ENCODE assay signal across 15 cellular contexts in genomic region chr11:114301927-114302326, GRCh38. TPM values are rescaled to one million over a fixed set of nuclear protein-coding genes. Genes with fewer than 3 reads are reported as not detected.
DNase-seq lines count a peak whose midpoint lies in the region; ATAC-seq and TF ChIP-seq lines count a peak whose summit lies in the region.
"Had no signal": no experiment of that assay in that cellular context is flagged by ENCODE, and none has a peak within 500 bp of the region (broad histone marks: within the 10 kb centered on the region; RNA-seq: fewer than 3 reads in every experiment).

No MANE protein-coding gene starts in this region.

- H3K4me1 Mint-ChIP-seq in MCF 10A (ENCODE audit: insufficient read depth, unreplicated experiment): peaks cover 30% of the 10 kb centered on the region

- H3K4me3 Mint-ChIP-seq in MCF 10A (ENCODE audit: unreplicated experiment): peak overlapping the region; percentile 78

- H3K36me3 ChIP-seq in mammary epithelial cell (ENCODE audit: insufficient read depth, low read length): peaks cover 8% of the 10 kb centered on the region
- H3K36me3 ChIP-seq in gastrocnemius medialis: peaks cover 0 to 32% of the 10 kb centered on the region in 2 donors
- no peaks in the 10 kb centered on the region for H3K36me3 ChIP-seq in PC-3 (ENCODE audit: low read depth, low read length)
- H3K36me3 ChIP-seq: HAP-1 had no signal

- no peaks in the 10 kb centered on the region for H3K27me3 Mint-ChIP-seq in MCF 10A (ENCODE audit: insufficient read depth, unreplicated experiment)

- H3K27ac ChIP-seq in mammary epithelial cell (ENCODE audit: insufficient read depth, low read depth, low read length): no peak overlapping the region
- H3K27ac ChIP-seq in gastrocnemius medialis: peak overlapping the region in 1 of 4 donors; percentile 6
- no peak overlapping the region for H3K27ac ChIP-seq in PC-3 (ENCODE audit: low read length)
- H3K27ac ChIP-seq: 22Rv1 had no signal

- H4K20me1 ChIP-seq in mammary epithelial cell (ENCODE audit: insufficient read depth, low read length) (no peaks in the 10 kb centered on the region), PC-3 (ENCODE audit: low read length) (no peaks in the 10 kb centered on the region)

- no peak for ATAC-seq in gastrocnemius medialis
- no peak for ATAC-seq in PC-3

- H3K9me2 ChIP-seq in PC-3 (replicated peaks; ENCODE audit: low read length): no peaks in the 10 kb centered on the region

- no peaks in the 10 kb centered on the region for H3K27me3 ChIP-seq in mammary epithelial cell (ENCODE audit: insufficient read depth, low read length)
- no peaks in the 10 kb centered on the region for H3K27me3 ChIP-seq in gastrocnemius medialis
- no peaks in the 10 kb centered on the region for H3K27me3 ChIP-seq in PC-3 (ENCODE audit: low read length)

- POLR2A ChIA-PET in MCF 10A (lab: Yijun Ruan, JAX) (interaction anchor here (1.0 to 5.2 kb wide), 6 partner anchors 10 to 241 kb away, joined by 3 to 56 read pairs (median 12); partner anchors contain the start of genes C11orf71 and RBM7), PC-3 (lab: Charles Lee; ENCODE audit: unreplicated experiment) (no interaction called here)

- CTCF ChIA-PET in MCF 10A (lab: Yijun Ruan, JAX) (interaction anchor here (0.6 kb wide), 1 partner anchor 435 kb away, joined by 3 read pairs; no protein-coding TSS in a partner anchor), mammary epithelial cell (lab: Charles Lee; ENCODE audit: low non-redundant PET) (no interaction called here), PC-3 (lab: Charles Lee) (no interaction called here)

- peaks cover 97% of the 10 kb centered on the region for H3K36me3 Mint-ChIP-seq in MCF 10A (ENCODE audit: insufficient read depth, unreplicated experiment)

- DNase-seq in MCF 10A (ENCODE audit: unreplicated experiment) (no peak), mammary epithelial cell (no peak), epithelial cell of proximal tubule (ENCODE audit: low read depth) (no peak), gastrocnemius medialis (no peak), foreskin melanocyte (no peak), GM03348 (ENCODE audit: low spot score) (no peak), PC-3 (no peak)
- DNase-seq in stimulated activated naive CD4-positive, alpha-beta T cell treated with Interleukin-2 at 50 U/mL for 16 hours (lab: John Stamatoyannopoulos, UW): no peak
- DNase-seq: DMS53, NCI-H1436, NCI-H2029 treated with DMSO at 0.1 percent for 48 hours, NCI-H524, SIG-M5 had no signal

- dilution Hi-C loops in mammary epithelial cell (cut with HindIII; ENCODE audit: low sequenced_read_pairs): no loop called here

- H3K79me2 ChIP-seq in mammary epithelial cell (ENCODE audit: insufficient read depth, low read length) (peaks cover 77% of the 10 kb centered on the region), PC-3 (ENCODE audit: low read length) (no peaks in the 10 kb centered on the region)

- in situ Hi-C loops in mammary epithelial cell (cut with MboI; ENCODE audit: low sequenced_read_pairs in 2 of 2) (no loop called here), gastrocnemius medialis (cut with MboI; ENCODE audit: low sequenced_read_pairs in 4 of 4) (no loop called here)

- no TSS peak for BruUV-seq in MCF 10A (replicated peaks; lab: Mats Ljungman, UMichigan)
- BruUV-seq in mammary epithelial cell (replicated peaks; lab: Mats Ljungman, UMichigan): no TSS peak
- BruUV-seq in PC-3 (replicated peaks; lab: Mats Ljungman, UMichigan): no TSS peak

- peaks cover 3% of the 10 kb centered on the region for H3F3A ChIP-seq in PC-3 (ENCODE audit: low read length, unreplicated experiment)

- no peak overlapping the region for H2AFZ ChIP-seq in mammary epithelial cell (ENCODE audit: low read depth, low read length)
- H2AFZ ChIP-seq in PC-3 (ENCODE audit: low read length): no peak overlapping the region

- intact Hi-C loops in MCF 10A (cut with micrococcal nuclease): no loop called here
- intact Hi-C loops in mammary epithelial cell (cut with micrococcal nuclease): no loop called here
- intact Hi-C loops in gastrocnemius medialis (cut with DNase I; ENCODE audit: low total_unique reads): no loop called here
- intact Hi-C loops in PC-3 (cut with micrococcal nuclease): no loop called here

- H3K4me2 ChIP-seq in mammary epithelial cell (ENCODE audit: insufficient read depth, low read depth, low read length) (no peak overlapping the region), PC-3 (ENCODE audit: low read length) (no peak overlapping the region)

- TF ChIP-seq POLR2A in gastrocnemius medialis (IDR thresholded peaks at IDR 0.05): no peak

- H3K9me3 ChIP-seq in mammary epithelial cell (replicated peaks; ENCODE audit: insufficient read depth, low read length) (peaks cover 6% of the 10 kb centered on the region), gastrocnemius medialis (peaks cover 0 to 3% (median 0%) of the 10 kb centered on the region in 3 donors), PC-3 (ENCODE audit: low read length) (0 out of 2 replicates have a peak, but pooled peaks cover 4% of the 10 kb centered on the region)
- H3K9me3 ChIP-seq: HAP-1 had no signal

- H3K9me3 Mint-ChIP-seq in MCF 10A (ENCODE audit: unreplicated experiment): peaks cover 15% of the 10 kb centered on the region

- peaks cover 17% of the 10 kb centered on the region for H3K4me1 ChIP-seq in mammary epithelial cell (ENCODE audit: insufficient read depth, low read length)
- H3K4me1 ChIP-seq in gastrocnemius medialis: peaks cover 4 to 7% of the 10 kb centered on the region in 2 donors
- peaks cover 3% of the 10 kb centered on the region for H3K4me1 ChIP-seq in PC-3 (ENCODE audit: insufficient read depth, low read length)
- H3K4me1 ChIP-seq: HAP-1 had no signal

- TF ChIP-seq CTCF in MCF 10A (IDR thresholded peaks at IDR 0.05; ENCODE audit: unreplicated experiment): no peak
- TF ChIP-seq CTCF in mammary epithelial cell (conservative IDR thresholded peaks at IDR 0.05 in 1 of 2, IDR thresholded peaks at IDR 0.05 in 1 of 2; ENCODE audit: extremely low read depth in 1 of 2, insufficient read depth in 1 of 2, low read depth in 1 of 2, low read length in 2 of 2): no peak
- no peak for TF ChIP-seq CTCF in epithelial cell of proximal tubule (conservative IDR thresholded peaks at IDR 0.05; ENCODE audit: low read depth, low read length)
- no peak for TF ChIP-seq CTCF in gastrocnemius medialis (IDR thresholded peaks at IDR 0.05 in 4 of 5, conservative IDR thresholded peaks at IDR 0.05 in 1 of 5)
- TF ChIP-seq CTCF in PC-3 (conservative IDR thresholded peaks at IDR 0.05; ENCODE audit: low read depth, low read length): no peak

- no peak overlapping the region for H3K9ac ChIP-seq in mammary epithelial cell (ENCODE audit: insufficient read depth, low read length)
- H3K9ac ChIP-seq in PC-3 (ENCODE audit: low read length): no peak overlapping the region

- peak overlapping the region; percentile 98 for H3K27ac Mint-ChIP-seq in MCF 10A (ENCODE audit: low read depth, unreplicated experiment)

- no peak overlapping the region for H3K4me3 ChIP-seq in mammary epithelial cell (replicated peaks in 1 of 3; ENCODE audit: insufficient read depth in 1 of 3, low read depth in 2 of 3, low read length in 3 of 3)
- peak overlapping the region; percentile 94 for H3K4me3 ChIP-seq in epithelial cell of proximal tubule (ENCODE audit: low read depth, low read length)
- H3K4me3 ChIP-seq in gastrocnemius medialis: peak overlapping the region in 3 of 4 donors; percentile 47 to 62 (median 55)
- no peak overlapping the region for H3K4me3 ChIP-seq in PC-3 (ENCODE audit: low read length)
- H3K4me3 ChIP-seq: HAP-1 had no signal

RNA-seq across cellular contexts. Expression of gene NNMT, which starts 5.7 kb away (rescaled TPM):
- 429 and 638 TPM in 2 replicates for total RNA-seq in MCF 10A (2022)
- 100 to 1,000 TPM; 131 to 605 TPM for total RNA-seq in mammary epithelial cell
- polyA plus RNA-seq in mammary epithelial cell: 130 TPM
- polyA minus RNA-seq in mammary epithelial cell: 88.0 TPM
- total RNA-seq in epithelial cell of proximal tubule: 875 and 1,529 TPM in 2 replicates
- total RNA-seq in gastrocnemius medialis: 100 to 1,000 TPM; 157 to 968 (median 541) TPM
- total RNA-seq in PC-3 (2014; rRNA removed): 20.8 and 23.3 TPM in 2 replicates

Comparison
In these comparisons a context has a peak if more than half of its experiments do, and no peak if none do; other contexts are left out.
1. H3K4me3 ChIP-seq: peak in epithelial cell of proximal tubule (single experiment) and gastrocnemius medialis (3 of 4); none in mammary epithelial cell (0 of 3) and PC-3 (single experiment).